Comparison of ENCODE assay signal across 22 cellular contexts in genomic region chr16:35344012-35344762, GRCh38.
"Had no signal": no experiment of that assay in that cellular context is flagged by ENCODE, and none has a peak within 500 bp of the region (broad histone marks: within the 10 kb centered on the region; RNA-seq: fewer than 3 reads in every experiment).

No MANE protein-coding gene starts in this region.

- H3K4me2 ChIP-seq: SK-N-SH had no signal

- H3K27me3 ChIP-seq: MG63 had no signal

- ATAC-seq: HepG2 had no signal

- H3K9ac ChIP-seq: SK-N-SH had no signal

- H3K4me3 ChIP-seq: MG63 had no signal

- H3K9me3 ChIP-seq: MG63, SK-N-SH had no signal

- H3K36me3 ChIP-seq: MG63 had no signal

- DNase-seq: IMR-90, Karpas-422, KG1, MG63, NCI-H1092, NCI-H1105 treated with DMSO at 0.1 percent for 48 hours, NCI-H1417 treated with DMSO at 0.1 percent for 48 hours, NCI-H146, NCI-H1694 treated with DMSO at 0.1 percent for 48 hours, NCI-H1930, NCI-H2081, NCI-H2107, NCI-H345, NCI-H446 treated with DMSO at 0.1 percent for 48 hours, NCI-H524, NCI-H526 treated with DMSO at 0.1 percent for 48 hours, NCI-H774, RPMI8226, SHP77, SK-N-SH, SW 1271 had no signal
